Comparison of ENCODE assay signal across 11 cellular contexts in genomic region chr1:231139659-231140650, GRCh38. TPM values are rescaled to one million over a fixed set of nuclear protein-coding genes. Genes with fewer than 3 reads are reported as not detected.
DNase-seq lines count a peak whose midpoint lies in the region; ATAC-seq and TF ChIP-seq lines count a peak whose summit lies in the region.
"Had no signal": no experiment of that assay in that cellular context is flagged by ENCODE, and none has a peak within 500 bp of the region (broad histone marks: within the 10 kb centered on the region; RNA-seq: fewer than 3 reads in every experiment).

No MANE protein-coding gene starts in this region.

- H3K4me1 Mint-ChIP-seq in chondrocyte (ENCODE audit: low read depth): peaks cover 44% of the 10 kb centered on the region
- H3K4me1 Mint-ChIP-seq: endodermal cell had no signal

- H4K20me1 ChIP-seq in BLaER1 treated with 17β-estradiol and CSF1 and Interleukin-3, amounts not matched to agents 10 nM and 100 nM: no peaks in the 10 kb centered on the region

- intact Hi-C loops in right cardiac atrium (cut with DNase I): no loop called here

- H3K9ac ChIP-seq in BLaER1 treated with 17β-estradiol and CSF1 and Interleukin-3, amounts not matched to agents 10 nM and 100 nM: no peak overlapping the region

- H3K9me3 Mint-ChIP-seq in chondrocyte (ENCODE audit: low read depth): peaks cover 13% of the 10 kb centered on the region

- 57% methylated on average over 7 of the region's 7 CpGs for WGBS in right cardiac atrium

- no peaks in the 10 kb centered on the region for H3K27me3 ChIP-seq in BLaER1 treated with 17β-estradiol and CSF1 and Interleukin-3, amounts not matched to agents 10 nM and 100 nM
- no peaks in the 10 kb centered on the region for H3K27me3 ChIP-seq in right cardiac atrium (ENCODE audit: control insufficient read depth, insufficient read depth)

- peak; percentile 13 for DNase-seq in NCI-H2029 (lab: John Stamatoyannopoulos, UW)
- DNase-seq in chondrocyte (ENCODE audit: low spot score): peak; percentile 95
- DNase-seq in myocyte (ENCODE audit: low read depth): peak; percentile 24
- no peak for DNase-seq in DMS114 treated with DMSO at 0.1 percent for 48 hours (lab: John Stamatoyannopoulos, UW; ENCODE audit: unreplicated experiment)
- DNase-seq in occipital lobe (lab: John Stamatoyannopoulos, UW): no peak
- DNase-seq in right cardiac atrium: no peak
- DNase-seq: endodermal cell, retina, WERI-Rb-1 had no signal

- H3K4me3 Mint-ChIP-seq in chondrocyte (ENCODE audit: unreplicated experiment): no peak overlapping the region
- H3K4me3 Mint-ChIP-seq: endodermal cell had no signal

- ATAC-seq in GM19452 (IDR thresholded peaks at IDR 0.05; ENCODE audit: unreplicated experiment) (no peak), right cardiac atrium (no peak)

- no peaks in the 10 kb centered on the region for H3K36me3 Mint-ChIP-seq in chondrocyte (ENCODE audit: low read depth)

- H3K4me3 ChIP-seq in BLaER1 treated with 17β-estradiol and CSF1 and Interleukin-3, amounts not matched to agents 10 nM and 100 nM: no peak overlapping the region
- no peak overlapping the region for H3K4me3 ChIP-seq in right cardiac atrium (ENCODE audit: low read length)

- TF ChIP-seq CTCF in chondrocyte (IDR thresholded peaks at IDR 0.05): peak; percentile 65

- H3K9me3 ChIP-seq in BLaER1 treated with 17β-estradiol and CSF1 and Interleukin-3, amounts not matched to agents 10 nM and 100 nM (replicated peaks in 1 of 11): peaks cover 0 to 11% (median 7%) of the 10 kb centered on the region in 11 experiments; a peak in 12 of 22 replicates
- H3K9me3 ChIP-seq in right cardiac atrium (ENCODE audit: control insufficient read depth, low read length): no peaks in the 10 kb centered on the region

- no peaks in the 10 kb centered on the region for H3K27me3 Mint-ChIP-seq in chondrocyte (ENCODE audit: low read depth)

- H3K27ac Mint-ChIP-seq in chondrocyte (ENCODE audit: unreplicated experiment): peak overlapping the region; percentile 96
- H3K27ac Mint-ChIP-seq: endodermal cell had no signal

- peak overlapping the region in 2 of 11 experiments; percentile 6 to 45; a peak in 1 of 22 replicates for H3K27ac ChIP-seq in BLaER1 treated with 17β-estradiol and CSF1 and Interleukin-3, amounts not matched to agents 10 nM and 100 nM
- no peak overlapping the region for H3K27ac ChIP-seq in right cardiac atrium (ENCODE audit: low read length)
- H3K27ac ChIP-seq: WERI-Rb-1 had no signal

- peak overlapping the region in 9 of 11 experiments; percentile 3 to 74 (median 37); a peak in 16 of 22 replicates for H3K4me2 ChIP-seq in BLaER1 treated with 17β-estradiol and CSF1 and Interleukin-3, amounts not matched to agents 10 nM and 100 nM

- H3K36me3 ChIP-seq in BLaER1 treated with 17β-estradiol and CSF1 and Interleukin-3, amounts not matched to agents 10 nM and 100 nM: no peaks in the 10 kb centered on the region
- H3K36me3 ChIP-seq: WERI-Rb-1 had no signal

- peaks cover 6 to 32% (median 11%) of the 10 kb centered on the region in 10 experiments; a peak in 17 of 20 replicates for H3K4me1 ChIP-seq in BLaER1 treated with 17β-estradiol and CSF1 and Interleukin-3, amounts not matched to agents 10 nM and 100 nM
- H3K4me1 ChIP-seq in right cardiac atrium (ENCODE audit: control insufficient read depth, insufficient read depth, low read length): peaks cover 4% of the 10 kb centered on the region

RNA-seq across cellular contexts. Expression of gene TRIM67, which starts 21.9 kb away (rescaled TPM):
- total RNA-seq in chondrocyte (1.2 to 2.9 TPM (median 1.6 TPM) in 3 replicates), myocyte (not detected in 2 replicates), occipital lobe (44.9 TPM), right cardiac atrium (under 1 TPM; 0.06 to 0.34 (median 0.10) TPM)
- polyA plus RNA-seq in myocyte (2012): not detected
- polyA plus RNA-seq in right cardiac atrium: 0.09 TPM

Comparison
In these comparisons a context has a peak if more than half of its experiments do, and no peak if none do; other contexts are left out.
1. DNase-seq: peak in NCI-H2029 (single experiment), chondrocyte (single experiment) and myocyte (single experiment); none in DMS114 treated with DMSO at 0.1 percent for 48 hours (single experiment), occipital lobe (single experiment) and right cardiac atrium (0 of 3).
2. RNA of gene TRIM67, which starts 21.9 kb away (total RNA-seq): 44.9 TPM in occipital lobe (single experiment); 1.2 to 2.9 TPM in chondrocyte, 0.06 to 0.34 TPM in right cardiac atrium and not detected in myocyte; every median in the first group is over 10 times any median in the second.